2 cellular contexts compared by ENCODE assay signal in genomic region chr12:63545298-63545916, GRCh38.
TF ChIP-seq lines count a peak whose summit lies in the region.

No MANE protein-coding gene starts in this region.

TF ChIP-seq in IMR-90, 13 proteins besides CTCF, POLR2A, EP300 and RAD21:
- peak; percentile 36 for TF ChIP-seq MAFK (IDR thresholded peaks at IDR 0.05; ENCODE audit: low read depth, low read length)

TF ChIP-seq in K562, 482 proteins besides CTCF, POLR2A, EP300 and RAD21:
- peak; percentile 27; the same call in 1 of the 2 replicates for TF ChIP-seq ZNF316 (IDR thresholded peaks at IDR 0.05)
